In the genomic region with DNA sequence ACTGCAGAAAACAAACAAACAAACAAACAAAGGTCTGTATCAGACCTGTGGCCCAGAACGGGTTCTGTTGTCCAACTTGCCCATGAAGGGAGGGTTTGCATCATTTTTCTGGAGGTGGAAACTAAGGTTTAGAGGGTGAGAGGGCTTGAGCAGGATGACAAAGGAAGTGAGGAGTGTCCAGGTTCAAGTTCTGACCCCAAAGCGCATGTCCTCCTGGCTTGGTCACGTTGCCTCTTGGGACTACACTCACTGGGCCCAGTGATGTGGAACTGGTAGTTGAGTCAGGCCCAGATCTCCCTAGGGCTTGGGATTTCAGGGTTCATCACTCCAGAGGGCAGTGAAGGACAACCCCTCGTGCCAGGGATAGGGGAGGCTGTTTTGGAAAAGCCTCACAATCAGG, we compare ENCODE assay signal across 8 cellular contexts. TPM values are rescaled to one million over a fixed set of nuclear protein-coding genes. Genes with fewer than 3 reads are reported as not detected.
A peak's percentile ranks its signal among the peaks of the same experiment; 100 is the strongest.
DNase-seq lines count a peak whose midpoint lies in the region; ATAC-seq, FAIRE-seq and TF ChIP-seq lines count a peak whose summit lies in the region.

No MANE protein-coding gene starts in this region.

- H3K4me1 ChIP-seq in skeletal muscle tissue (ENCODE audit: control insufficient read depth in 3 of 3, insufficient read depth in 3 of 3, low read length in 3 of 3), result peaks cover 71 to 79% (median 72%) of the 10 kb centered on the region in 3 donors

- FAIRE-seq in GM18507 (lab: Jason Lieb, UNC), result peak; percentile 26

- H3K9me3 ChIP-seq in T-helper 17 cell (ENCODE audit: control insufficient read depth, low read length, poor library complexity, severe bottlenecking) (no peaks in the 10 kb centered on the region), skeletal muscle tissue (ENCODE audit: control insufficient read depth in 3 of 3, low read length in 3 of 3) (no peaks in the 10 kb centered on the region)

- DNase-seq in GM18507 (ENCODE audit: extremely low spot score, insufficient read length, low read depth) (no peak), T-helper 17 cell (no peak), fibroblast of villous mesenchyme (ENCODE audit: low read depth) (no peak), NCI-H2196 (lab: John Stamatoyannopoulos, UW; ENCODE audit: unreplicated experiment) (no peak), NOMO-1 treated with DMSO at 0.1 percent for 48 hours (lab: John Stamatoyannopoulos, UW; ENCODE audit: unreplicated experiment) (no peak), DMS 273 treated with DMSO at 0.1 percent for 48 hours (lab: John Stamatoyannopoulos, UW) (no peak), NCI-H446 treated with DMSO at 0.1 percent for 48 hours (lab: John Stamatoyannopoulos, UW) (no peak)

- no peak for TF ChIP-seq CTCF in fibroblast of villous mesenchyme (IDR thresholded peaks at IDR 0.05; ENCODE audit: insufficient read depth, low read depth, low read length)

- peaks cover 0 to 12% (median 0%) of the 10 kb centered on the region in 3 donors for H3K36me3 ChIP-seq in skeletal muscle tissue (ENCODE audit: control insufficient read depth in 3 of 3, insufficient read depth in 3 of 3, low read length in 3 of 3)

- peak overlapping the region; percentile 98 to 100 (median 100) for H3K9ac ChIP-seq in skeletal muscle tissue (ENCODE audit: low read depth in 1 of 3, low read length in 3 of 3)

- H3K36me3 Mint-ChIP-seq in T-helper 17 cell (ENCODE audit: low read depth), result peaks cover 2% of the 10 kb centered on the region

- no peaks in the 10 kb centered on the region for H3K27me3 ChIP-seq in skeletal muscle tissue (ENCODE audit: control insufficient read depth in 3 of 3, insufficient read depth in 3 of 3, low read length in 3 of 3)

- H3K4me3 Mint-ChIP-seq in T-helper 17 cell, result peak overlapping the region; percentile 91

- H3K4me3 ChIP-seq in fibroblast of villous mesenchyme (ENCODE audit: low read depth, low read length), result peak overlapping the region; percentile 82
- peak overlapping the region; percentile 66 to 93 (median 91) for H3K4me3 ChIP-seq in skeletal muscle tissue (ENCODE audit: low read length in 3 of 3)

- H3K27ac ChIP-seq in skeletal muscle tissue (ENCODE audit: low read depth, low read length), result peak overlapping the region; percentile 100

- H3K27me3 Mint-ChIP-seq in T-helper 17 cell, result no peaks in the 10 kb centered on the region

- no peak for ATAC-seq in T-helper 17 cell

- H3K27ac Mint-ChIP-seq in T-helper 17 cell, result peak overlapping the region; percentile 98

- H3K4me1 Mint-ChIP-seq in T-helper 17 cell, result peaks cover 44% of the 10 kb centered on the region

RNA-seq across cellular contexts. Expression of a gene that starts 1.8 kb away (rescaled TPM):
- 100 to 1,000 TPM; 198 to 241 TPM for total RNA-seq in T-helper 17 cell
- total RNA-seq in fibroblast of villous mesenchyme, result 92.0 and 128 TPM in 2 replicates
- total RNA-seq in skeletal muscle tissue, result 23.0 TPM
